In genomic region chr17:39077252-39077651, GRCh38 we compare ENCODE assay signal across 32 cellular contexts.
"Had no signal": no experiment of that assay in that cellular context is flagged by ENCODE, and none has a peak within 500 bp of the region (broad histone marks: within the 10 kb centered on the region; RNA-seq: fewer than 3 reads in every experiment).

No MANE protein-coding gene starts in this region.

- H3K27ac ChIP-seq: ovary, parathyroid adenoma, psoas muscle, right lobe of liver, skin epidermis, spleen, suprapubic skin, testis, tibial artery, transverse colon, upper lobe of left lung had no signal

- H3K9me3 Mint-ChIP-seq: naive B cell; naive thymus-derived CD8-positive, alpha-beta T cell; natural killer cell treated with Interleukin-12 subunit alpha and Interleukin-12 subunit beta and Interleukin-15 and Interleukin-18, amount 100 ng/mL, for 72 hours; nephron progenitor cell; neural crest cell; stimulated activated memory B cell treated with anti-CD40 and anti-IgM and Interleukin-4, amounts not matched to agents 10 μg/mL and 1 μg/mL and 100 μg/mL, for 72 hours; stimulated activated naive CD8-positive, alpha-beta T cell treated with anti-CD3 and anti-CD28 coated beads, Interleukin-15, amount 100 ng/mL, for 72 hours had no signal

- H3K27ac Mint-ChIP-seq: naive B cell; naive thymus-derived CD8-positive, alpha-beta T cell; natural killer cell treated with Interleukin-12 subunit alpha and Interleukin-12 subunit beta and Interleukin-15 and Interleukin-18, amount 100 ng/mL, for 72 hours; nephron progenitor cell; progenitor cell of endocrine pancreas; stimulated activated memory B cell treated with anti-CD40 and anti-IgM and Interleukin-4, amounts not matched to agents 10 μg/mL and 1 μg/mL and 100 μg/mL, for 72 hours had no signal

- H3K4me1 Mint-ChIP-seq: stimulated activated memory B cell treated with anti-CD40 and anti-IgM and Interleukin-4, amounts not matched to agents 10 μg/mL and 1 μg/mL and 100 μg/mL, for 72 hours had no signal

- H3K9ac ChIP-seq: parathyroid adenoma had no signal

- ATAC-seq: naive thymus-derived CD8-positive, alpha-beta T cell; natural killer cell treated with Interleukin-12 subunit alpha and Interleukin-12 subunit beta and Interleukin-15 and Interleukin-18, amount 100 ng/mL, for 72 hours; psoas muscle; right cardiac atrium; right lobe of liver; stimulated activated memory B cell treated with anti-CD40 and anti-IgM and Interleukin-4, amounts not matched to agents 10 μg/mL and 1 μg/mL and 100 μg/mL, for 72 hours; stimulated activated naive CD8-positive, alpha-beta T cell treated with anti-CD3 and anti-CD28 coated beads, Interleukin-15, amount 100 ng/mL, for 72 hours; stimulated activated naive CD8-positive, alpha-beta T cell treated with anti-CD3 and anti-CD28 coated beads, Interleukin-15, Interleukin-2, amounts not matched to agents 100 U/mL and 50 U/mL, for 24 hours had no signal

- H3K4me3 Mint-ChIP-seq: naive B cell; naive thymus-derived CD8-positive, alpha-beta T cell; natural killer cell treated with Interleukin-12 subunit alpha and Interleukin-12 subunit beta and Interleukin-15 and Interleukin-18, amount 100 ng/mL, for 72 hours; nephron progenitor cell; neural crest cell; stimulated activated memory B cell treated with anti-CD40 and anti-IgM and Interleukin-4, amounts not matched to agents 10 μg/mL and 1 μg/mL and 100 μg/mL, for 72 hours; stimulated activated naive CD8-positive, alpha-beta T cell treated with anti-CD3 and anti-CD28 coated beads, Interleukin-15, amount 100 ng/mL, for 72 hours had no signal

- H3K4me1 ChIP-seq: right lobe of liver had no signal

- H3K4me2 ChIP-seq: smooth muscle cell had no signal

- H3K79me2 ChIP-seq: parathyroid adenoma had no signal

- H3K4me3 ChIP-seq: ovary, psoas muscle, right lobe of liver, skin epidermis, smooth muscle cell, spleen, suprapubic skin, testis, tibial artery, transverse colon, upper lobe of left lung, vagina had no signal

- H3K9me3 ChIP-seq: ovary, psoas muscle, right lobe of liver, spleen, suprapubic skin, testis, tibial artery, transverse colon, upper lobe of left lung, vagina had no signal

- H2AFZ ChIP-seq: parathyroid adenoma had no signal

- DNase-seq: naive B cell; naive thymus-derived CD8-positive, alpha-beta T cell; nephron progenitor cell; occipital lobe; ovary; psoas muscle; right cardiac atrium; right lobe of liver; spleen; stimulated activated CD4-positive, alpha-beta T cell treated with anti-CD3 and anti-CD28 coated beads, Interleukin-12 subunit alpha, Interleukin-12 subunit beta, amount 100 ng/mL, for 4 hours; stimulated activated CD4-positive, alpha-beta T cell treated with anti-CD3 and anti-CD28 coated beads, Interleukin-1b, Interleukin-23, amount 100 ng/mL, for 48 hours; stimulated activated CD4-positive, alpha-beta T cell treated with anti-CD3 and anti-CD28 coated beads, Interleukin-4, amount 100 ng/mL, for 1 hour; stimulated activated CD4-positive, alpha-beta T cell treated with anti-CD3 and anti-CD28 coated beads, Interleukin-4, amount 100 ng/mL, for 4 hours; stimulated activated CD8-positive, alpha-beta memory T cell treated with anti-CD3 and anti-CD28 coated beads, Interleukin-4, amount 100 ng/mL, for 48 hours; stimulated activated naive CD4-positive, alpha-beta T cell; stimulated activated naive CD8-positive, alpha-beta T cell treated with anti-CD3 and anti-CD28 coated beads, Interleukin-15, amount 100 ng/mL, for 72 hours; stimulated activated naive CD8-positive, alpha-beta T cell treated with anti-CD3 and anti-CD28 coated beads, Interleukin-15, Interleukin-2, amounts not matched to agents 100 U/mL and 50 U/mL, for 24 hours; substantia nigra; testis; tibial artery; transverse colon; upper lobe of left lung had no signal

- H3K27me3 Mint-ChIP-seq: naive thymus-derived CD8-positive, alpha-beta T cell; natural killer cell treated with Interleukin-12 subunit alpha and Interleukin-12 subunit beta and Interleukin-15 and Interleukin-18, amount 100 ng/mL, for 72 hours; progenitor cell of endocrine pancreas; stimulated activated naive CD8-positive, alpha-beta T cell treated with anti-CD3 and anti-CD28 coated beads, Interleukin-15, amount 100 ng/mL, for 72 hours had no signal

- H3K27me3 ChIP-seq: ovary, right lobe of liver, spleen, suprapubic skin, testis, tibial artery, transverse colon, upper lobe of left lung, vagina had no signal

- H3K36me3 ChIP-seq: ovary, right lobe of liver, spleen, suprapubic skin, tibial artery, transverse colon, upper lobe of left lung, vagina had no signal

- H3K36me3 Mint-ChIP-seq: naive B cell; natural killer cell treated with Interleukin-12 subunit alpha and Interleukin-12 subunit beta and Interleukin-15 and Interleukin-18, amount 100 ng/mL, for 72 hours; stimulated activated memory B cell treated with anti-CD40 and anti-IgM and Interleukin-4, amounts not matched to agents 10 μg/mL and 1 μg/mL and 100 μg/mL, for 72 hours had no signal

- FAIRE-seq: urothelium cell line had no signal
